8 cellular contexts compared by ENCODE assay signal in the genomic region with DNA sequence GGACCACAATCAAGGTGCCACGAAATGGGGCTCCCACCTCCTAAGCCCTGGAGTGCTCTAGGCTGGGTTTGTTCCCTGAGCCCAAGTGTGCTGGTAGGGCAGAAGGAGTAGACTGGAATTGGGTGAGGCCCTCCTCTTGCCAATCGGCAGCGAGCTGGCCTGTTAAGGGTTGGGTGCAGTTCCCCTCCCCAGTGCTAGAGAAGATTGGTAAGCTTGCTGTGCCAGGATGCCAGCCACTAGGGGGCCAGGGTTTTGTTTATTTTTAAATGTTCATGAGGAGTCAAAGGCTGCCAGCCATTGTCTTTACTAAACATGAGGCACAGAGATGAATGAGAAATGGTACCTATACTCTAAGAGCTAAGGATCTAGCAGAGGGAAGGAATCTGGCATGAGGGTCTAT.
DNase-seq lines count a peak whose midpoint lies in the region; ATAC-seq, FAIRE-seq and TF ChIP-seq lines count a peak whose summit lies in the region.

No MANE protein-coding gene starts in this region.

- H3K4me3 ChIP-seq in Loucy (ENCODE audit: low read length, poor library complexity, severe bottlenecking) (no peak overlapping the region), bronchial epithelial cell (ENCODE audit: low read depth, low read length) (no peak overlapping the region), lung (no peak overlapping the region)
- H3K4me3 ChIP-seq in effector memory CD4-positive, alpha-beta T cell (ENCODE audit: insufficient read depth, low read depth, low read length, poor library complexity, severe bottlenecking) = no peak overlapping the region

- H3K9ac ChIP-seq in Loucy (ENCODE audit: low read depth, low read length, poor library complexity, severe bottlenecking) = no peak overlapping the region

- H2AFZ ChIP-seq in Loucy (ENCODE audit: low read length) = peak overlapping the region; percentile 62

- no peaks in the 10 kb centered on the region for H3F3A ChIP-seq in Loucy (ENCODE audit: low read depth)

- 56 to 83% methylated on average over 3 of the region's 3 CpGs for WGBS in lung, 2 donors

- no peaks in the 10 kb centered on the region for H3K9me2 ChIP-seq in Loucy (replicated peaks; ENCODE audit: low read depth, low read length)

- H3K4me1 ChIP-seq in Loucy (ENCODE audit: insufficient read depth, low read length, poor library complexity, severe bottlenecking) = peaks cover 3% of the 10 kb centered on the region
- H3K4me1 ChIP-seq in lung (ENCODE audit: control insufficient read depth in 2 of 2, insufficient read depth in 2 of 2, low read length in 2 of 2) = no peaks in the 10 kb centered on the region
- H3K4me1 ChIP-seq in effector memory CD4-positive, alpha-beta T cell (ENCODE audit: control insufficient read depth, insufficient read depth, low read length, poor library complexity, severe bottlenecking) = no peaks in the 10 kb centered on the region

- H3K27me3 ChIP-seq in Loucy (ENCODE audit: insufficient read depth, low read length, poor library complexity, severe bottlenecking) (no peaks in the 10 kb centered on the region), bronchial epithelial cell (ENCODE audit: control insufficient read depth, insufficient read depth, low read length) (peaks cover 2% of the 10 kb centered on the region), lung (ENCODE audit: control insufficient read depth, insufficient read depth) (no peaks in the 10 kb centered on the region)
- no peaks in the 10 kb centered on the region for H3K27me3 ChIP-seq in effector memory CD4-positive, alpha-beta T cell (replicated peaks; ENCODE audit: control insufficient read depth, insufficient read depth, low read length, poor library complexity, severe bottlenecking)

- no peaks in the 10 kb centered on the region for H4K20me1 ChIP-seq in Loucy (ENCODE audit: insufficient read depth, low read length, poor library complexity, severe bottlenecking)

- no peak overlapping the region for H3K4me2 ChIP-seq in Loucy (ENCODE audit: low read depth, low read length, poor library complexity, severe bottlenecking)

- H3K36me3 ChIP-seq in Loucy (ENCODE audit: insufficient read depth, low read length) = no peaks in the 10 kb centered on the region
- H3K36me3 ChIP-seq in bronchial epithelial cell (ENCODE audit: control insufficient read depth, insufficient read depth, low read length) = no peaks in the 10 kb centered on the region
- peaks cover 1 to 3% of the 10 kb centered on the region in 2 donors for H3K36me3 ChIP-seq in lung (ENCODE audit: control insufficient read depth in 2 of 2, insufficient read depth in 2 of 2, low read length in 2 of 2)
- H3K36me3 ChIP-seq in effector memory CD4-positive, alpha-beta T cell (ENCODE audit: control insufficient read depth, insufficient read depth, low read length) = no peaks in the 10 kb centered on the region

- ATAC-seq in lung (ENCODE audit: insufficient read depth, low FRiP score) (no peak), GM19328 (IDR thresholded peaks at IDR 0.05; ENCODE audit: unreplicated experiment) (no peak)

- H3K79me2 ChIP-seq in Loucy (ENCODE audit: insufficient read depth, low read length) = no peaks in the 10 kb centered on the region

- peak; percentile 75 for TF ChIP-seq CTCF in Loucy (conservative IDR thresholded peaks at IDR 0.05; ENCODE audit: low read length)
- TF ChIP-seq CTCF in bronchial epithelial cell (IDR thresholded peaks at IDR 0.05; ENCODE audit: insufficient read depth, low read length, severe bottlenecking) = peak; percentile 70
- TF ChIP-seq CTCF in lung (IDR thresholded peaks at IDR 0.05; ENCODE audit: control extremely low read depth, extremely low read depth) = no peak

- FAIRE-seq in bronchial epithelial cell (lab: Jason Lieb, UNC) = no peak

- DNase-seq in EL = peak; percentile 56
- DNase-seq in bronchial epithelial cell (ENCODE audit: low read depth) = peak; percentile 46
- DNase-seq in lung (ENCODE audit: low spot score) = peak; percentile 57
- no peak for DNase-seq in NCI-H2107 treated with DMSO at 0.1 percent for 48 hours (lab: John Stamatoyannopoulos, UW; ENCODE audit: unreplicated experiment)
- no peak for DNase-seq in NCI-H774 (lab: John Stamatoyannopoulos, UW)
- DNase-seq in effector memory CD4-positive, alpha-beta T cell = no peak

- no peak overlapping the region for H3K27ac ChIP-seq in lung (ENCODE audit: low read depth in 1 of 2, low read length in 1 of 2)
- H3K27ac ChIP-seq in effector memory CD4-positive, alpha-beta T cell (ENCODE audit: insufficient read depth, low read length, poor library complexity, severe bottlenecking) = no peak overlapping the region

- no peaks in the 10 kb centered on the region for H3K9me3 ChIP-seq in Loucy (ENCODE audit: insufficient read depth, low read depth, low read length)
- no peaks in the 10 kb centered on the region for H3K9me3 ChIP-seq in lung (ENCODE audit: control insufficient read depth in 2 of 2, insufficient read depth in 1 of 2, low read length in 1 of 2)
- no peaks in the 10 kb centered on the region for H3K9me3 ChIP-seq in effector memory CD4-positive, alpha-beta T cell (ENCODE audit: control insufficient read depth, low read length)

Comparison
In these comparisons a context has a peak if more than half of its experiments do, and no peak if none do; other contexts are left out.
1. DNase-seq: peak in EL (single experiment), bronchial epithelial cell (single experiment) and lung (single experiment); none in NCI-H2107 treated with DMSO at 0.1 percent for 48 hours (single experiment), NCI-H774 (single experiment) and effector memory CD4-positive, alpha-beta T cell (0 of 3).